ENCODE assay signal across 9 cellular contexts in the genomic region with DNA sequence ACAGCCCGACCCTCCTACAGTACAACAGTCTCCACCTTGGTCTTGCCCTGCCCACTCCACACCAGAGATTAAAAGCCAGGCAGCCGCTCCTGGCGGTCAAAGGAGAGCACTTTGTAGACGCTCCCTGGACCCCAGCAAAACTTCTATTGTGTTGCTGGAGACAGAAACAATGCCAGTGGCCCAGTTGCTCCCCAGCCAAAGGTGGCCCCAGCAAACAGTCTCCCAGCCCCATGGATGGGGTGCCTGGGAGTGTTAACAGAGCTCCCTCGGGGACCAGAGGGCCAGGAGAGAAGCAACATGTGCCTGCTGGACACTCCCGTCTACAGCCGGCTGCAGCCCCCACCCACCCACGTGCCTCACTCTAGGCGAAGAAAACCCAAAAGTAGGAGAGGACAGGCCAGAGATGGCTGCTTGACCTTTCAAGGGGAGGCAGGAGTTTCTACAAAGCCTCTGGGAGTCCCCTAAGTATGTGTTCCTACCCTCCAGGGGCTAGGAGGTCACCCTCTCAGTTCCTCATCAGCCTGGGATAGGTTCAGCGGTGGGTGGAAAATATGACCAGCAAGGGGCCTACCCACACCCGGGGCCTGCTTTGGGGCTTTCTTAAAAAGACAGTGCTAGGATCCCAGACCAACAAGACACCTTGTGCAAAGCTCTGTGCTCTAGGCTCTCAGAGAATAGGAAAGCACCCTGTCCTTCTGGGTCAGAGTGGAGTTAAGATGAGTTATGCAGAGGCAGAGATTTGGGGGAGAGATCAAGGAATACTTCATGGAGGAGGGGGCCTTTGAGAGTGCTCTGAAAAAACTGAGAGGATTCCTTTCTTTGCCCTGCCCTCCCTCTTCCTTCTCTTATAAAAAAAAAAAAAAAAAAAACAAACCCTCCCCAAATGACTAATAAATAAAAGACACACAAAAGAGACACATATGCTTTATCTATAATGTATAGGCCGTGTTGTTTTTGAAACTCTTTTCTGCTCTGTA. TPM values are rescaled to one million over a fixed set of nuclear protein-coding genes. Genes with fewer than 3 reads are reported as not detected.
DNase-seq lines count a peak whose midpoint lies in the region; ATAC-seq and TF ChIP-seq lines count a peak whose summit lies in the region.
"Had no signal": no experiment of that assay in that cellular context is flagged by ENCODE, and none has a peak within 500 bp of the region (broad histone marks: within the 10 kb centered on the region; RNA-seq: fewer than 3 reads in every experiment).

No MANE protein-coding gene starts in this region.

- H3K4me1 ChIP-seq in OCI-LY3 (ENCODE audit: low read length) = peaks cover 65% of the 10 kb centered on the region
- no peaks in the 10 kb centered on the region for H3K4me1 ChIP-seq in CD8-positive, alpha-beta memory T cell (ENCODE audit: insufficient read depth, low read length)

- no peaks in the 10 kb centered on the region for H3K9me3 ChIP-seq in OCI-LY3 (ENCODE audit: insufficient read depth, low read length)
- no peaks in the 10 kb centered on the region for H3K9me3 ChIP-seq in CD8-positive, alpha-beta memory T cell (ENCODE audit: low read length)

- peaks cover 20% of the 10 kb centered on the region; the same call in 1 of the 2 replicates for H3K27me3 ChIP-seq in OCI-LY3 (ENCODE audit: low read depth, low read length)
- no peaks in the 10 kb centered on the region for H3K27me3 ChIP-seq in CD8-positive, alpha-beta memory T cell (ENCODE audit: insufficient read depth, low read length, poor library complexity, severe bottlenecking)

- H3K9me3 Mint-ChIP-seq in dendritic cell treated with granulocyte-macrophage colony-stimulating factor and Interleukin-4, amounts not matched to agents 40 ng/mL and 50 ng/mL, for 4 days = no peaks in the 10 kb centered on the region
- peaks cover 0 to 2% (median 0%) of the 10 kb centered on the region in 5 donors for H3K9me3 Mint-ChIP-seq in CD8-positive, alpha-beta memory T cell

- peaks cover 68% of the 10 kb centered on the region for H3K4me1 Mint-ChIP-seq in dendritic cell treated with granulocyte-macrophage colony-stimulating factor and Interleukin-4, amounts not matched to agents 40 ng/mL and 50 ng/mL, for 4 days (ENCODE audit: low read depth)
- peaks cover 6 to 16% (median 12%) of the 10 kb centered on the region in 3 donors for H3K4me1 Mint-ChIP-seq in CD8-positive, alpha-beta memory T cell

- peak overlapping the region; percentile 80 for H3K4me2 ChIP-seq in OCI-LY3 (ENCODE audit: low read length)

- intact Hi-C loops in dendritic cell treated with granulocyte-macrophage colony-stimulating factor and Interleukin-4, amounts not matched to agents 40 ng/mL and 50 ng/mL, for 4 days (cut with micrococcal nuclease) = loop anchor here (2.0 to 10.0 kb wide), 2 partner anchors 20 to 48 kb away; partner anchors contain the start of gene PREX1

- CTCF ChIA-PET in CD8-positive, alpha-beta memory T cell (lab: Charles Lee) = no interaction called here

- peak overlapping the region; percentile 20 for H3K4me3 Mint-ChIP-seq in dendritic cell treated with granulocyte-macrophage colony-stimulating factor and Interleukin-4, amounts not matched to agents 40 ng/mL and 50 ng/mL, for 4 days
- no peak overlapping the region for H3K4me3 Mint-ChIP-seq in CD8-positive, alpha-beta memory T cell

- POLR2A ChIA-PET in CD8-positive, alpha-beta memory T cell (lab: Charles Lee) = no interaction called here

- H3K27ac ChIP-seq in OCI-LY3 (ENCODE audit: low read length) = peak overlapping the region; percentile 87
- H3K27ac ChIP-seq in CD8-positive, alpha-beta memory T cell (ENCODE audit: low read depth, low read length) = no peak overlapping the region

- no peaks in the 10 kb centered on the region for H3K36me3 ChIP-seq in OCI-LY3 (replicated peaks; ENCODE audit: low read depth, low read length)
- no peaks in the 10 kb centered on the region for H3K36me3 ChIP-seq in CD8-positive, alpha-beta memory T cell (ENCODE audit: insufficient read depth, low read length)

- no peaks in the 10 kb centered on the region for H3K36me3 Mint-ChIP-seq in dendritic cell treated with granulocyte-macrophage colony-stimulating factor and Interleukin-4, amounts not matched to agents 40 ng/mL and 50 ng/mL, for 4 days (ENCODE audit: low read depth)
- H3K36me3 Mint-ChIP-seq in CD8-positive, alpha-beta memory T cell = peaks cover 0 to 2% (median 0%) of the 10 kb centered on the region in 3 donors
- H3K36me3 Mint-ChIP-seq: brain had no signal

- H2AFZ ChIP-seq in OCI-LY3 (ENCODE audit: low read depth, low read length) = peak overlapping the region; percentile 16; the same call in 1 of the 2 replicates

- peaks cover 2% of the 10 kb centered on the region for H3K27me3 Mint-ChIP-seq in dendritic cell treated with granulocyte-macrophage colony-stimulating factor and Interleukin-4, amounts not matched to agents 40 ng/mL and 50 ng/mL, for 4 days
- H3K27me3 Mint-ChIP-seq in CD8-positive, alpha-beta memory T cell = peaks cover 0 to 5% of the 10 kb centered on the region in 2 donors

- H3K9ac ChIP-seq in OCI-LY3 (ENCODE audit: low read length) = peak overlapping the region; percentile 64

- no peaks in the 10 kb centered on the region for H3K79me2 ChIP-seq in OCI-LY3 (ENCODE audit: low read length)

- H4K20me1 ChIP-seq in OCI-LY3 (ENCODE audit: insufficient read depth, low read length) = no peaks in the 10 kb centered on the region

- H3K4me3 ChIP-seq in OCI-LY3 (ENCODE audit: low read length) = peak overlapping the region; percentile 57
- H3K4me3 ChIP-seq in CD8-positive, alpha-beta memory T cell (ENCODE audit: low read length) = no peak overlapping the region

- DNase-seq in stimulated activated naive CD4-positive, alpha-beta T cell treated with Interleukin-2 at 50 U/mL for 16 hours (lab: John Stamatoyannopoulos, UW) = peak; percentile 38
- no peak for DNase-seq in stimulated activated naive CD4-positive, alpha-beta T cell (lab: John Stamatoyannopoulos, UW)
- DNase-seq in stimulated activated CD8-positive, alpha-beta memory T cell treated with anti-CD3 and anti-CD28 coated beads, Interleukin-4, amount 100 ng/mL, for 48 hours = peak; percentile 81
- DNase-seq in CD8-positive, alpha-beta memory T cell = no peak
- no peak for DNase-seq in NCI-H1417 (lab: John Stamatoyannopoulos, UW)

- ATAC-seq in HG02938 (IDR thresholded peaks at IDR 0.05; ENCODE audit: unreplicated experiment) = peak; percentile 89

- no peak for TF ChIP-seq CTCF in OCI-LY3 (IDR thresholded peaks at IDR 0.05; ENCODE audit: low read depth, low read length)

- peak overlapping the region; percentile 82 for H3K27ac Mint-ChIP-seq in dendritic cell treated with granulocyte-macrophage colony-stimulating factor and Interleukin-4, amounts not matched to agents 40 ng/mL and 50 ng/mL, for 4 days
- peak overlapping the region in 2 of 8 donors; percentile 6 to 76 for H3K27ac Mint-ChIP-seq in CD8-positive, alpha-beta memory T cell

RNA-seq across cellular contexts. Expression of gene PREX1, which starts 19.0 kb away (rescaled TPM):
- 10 to 100 TPM; 90.0 to 90.5 TPM for total RNA-seq in CD8-positive, alpha-beta memory T cell
- polyA plus RNA-seq in CD8-positive, alpha-beta memory T cell = 89.5 TPM

Comparison
In these comparisons a context has a peak if more than half of its experiments do, and no peak if none do; other contexts are left out.
1. DNase-seq: peak in stimulated activated naive CD4-positive, alpha-beta T cell treated with Interleukin-2 at 50 U/mL for 16 hours (single experiment) and stimulated activated CD8-positive, alpha-beta memory T cell treated with anti-CD3 and anti-CD28 coated beads, Interleukin-4, amount 100 ng/mL, for 48 hours (single experiment); none in stimulated activated naive CD4-positive, alpha-beta T cell (0 of 6), CD8-positive, alpha-beta memory T cell (0 of 5) and NCI-H1417 (0 of 3).